ENCODE assay signal across 9 cellular contexts in genomic region chr14:23589606-23590005, GRCh38. TPM values are rescaled to one million over a fixed set of nuclear protein-coding genes. Genes with fewer than 3 reads are reported as not detected.
A peak's percentile ranks its signal among the peaks of the same experiment; 100 is the strongest.
DNase-seq lines count a peak whose midpoint lies in the region; FAIRE-seq lines count a peak whose summit lies in the region.
"Had no signal": no experiment of that assay in that cellular context is flagged by ENCODE, and none has a peak within 500 bp of the region (broad histone marks: within the 10 kb centered on the region; RNA-seq: fewer than 3 reads in every experiment).

No MANE protein-coding gene starts in this region.

- no peak for FAIRE-seq in urothelium cell line (lab: Jason Lieb, UNC)

- H3K4me1 ChIP-seq in Karpas-422 (ENCODE audit: low read length) (peaks cover 5% of the 10 kb centered on the region), neuron (ENCODE audit: insufficient read depth, low read length) (peaks cover 7% of the 10 kb centered on the region)

- H2AFZ ChIP-seq in Karpas-422 (ENCODE audit: low read length) (peak overlapping the region; percentile 38; the same call in 1 of the 2 replicates), neuron (ENCODE audit: low read depth, low read length) (peak overlapping the region; percentile 63)

- H3K36me3 ChIP-seq in Karpas-422 (ENCODE audit: insufficient read depth, low read length), result no peaks in the 10 kb centered on the region
- no peaks in the 10 kb centered on the region for H3K36me3 ChIP-seq in neuron (ENCODE audit: insufficient read depth, low read length)
- H3K36me3 ChIP-seq: left ventricle myocardium inferior had no signal

- no peak overlapping the region for H3K4me2 ChIP-seq in Karpas-422 (ENCODE audit: low read depth, low read length, poor library complexity, severe bottlenecking)

- no peaks in the 10 kb centered on the region for H3K27me3 ChIP-seq in Karpas-422 (ENCODE audit: low read length)
- H3K27me3 ChIP-seq in neuron (ENCODE audit: insufficient read depth, low read length), result no peaks in the 10 kb centered on the region

- H4K20me1 ChIP-seq in Karpas-422 (ENCODE audit: insufficient read depth, low read depth, low read length), result no peaks in the 10 kb centered on the region

- H3K9ac ChIP-seq in Karpas-422 (ENCODE audit: low read length), result no peak overlapping the region

- no peaks in the 10 kb centered on the region for H3K79me2 ChIP-seq in Karpas-422 (ENCODE audit: low read length)

- DNase-seq in Karpas-422 (no peak), medulla oblongata (ENCODE audit: extremely low spot score) (no peak), urothelium cell line (ENCODE audit: low spot score) (no peak)

- H3K27ac ChIP-seq in Karpas-422 (ENCODE audit: low read length), result no peak overlapping the region
- H3K27ac ChIP-seq: left ventricle myocardium inferior had no signal

- H3K4me3 ChIP-seq in Karpas-422 (ENCODE audit: low read length) (no peak overlapping the region), neuron (ENCODE audit: low read length) (no peak overlapping the region)
- H3K4me3 ChIP-seq: left ventricle myocardium inferior had no signal

- H3K9me2 ChIP-seq in Karpas-422 (replicated peaks; ENCODE audit: insufficient read depth, low read length), result no peaks in the 10 kb centered on the region

- H3K9me3 ChIP-seq in Karpas-422 (ENCODE audit: low read length), result no peaks in the 10 kb centered on the region
- H3K9me3 ChIP-seq in neuron (ENCODE audit: low read length), result no peaks in the 10 kb centered on the region
- H3K9me3 ChIP-seq: left ventricle myocardium inferior had no signal

RNA-seq across cellular contexts. Expression of gene JPH4, which starts 11.0 kb away (rescaled TPM):
- total RNA-seq in Karpas-422 (2014; rRNA removed; shearing (Covaris generic); ENCODE audit: low replicate concordance), result 0.29 TPM in 1 of 2 replicates, not detected in the other
- total RNA-seq: CD4-positive, CD25-positive, alpha-beta regulatory T cell had no signal

RNA-seq across cellular contexts. Expression of gene AP1G2, which starts 22.0 kb away (rescaled TPM):
- 207 and 248 TPM in 2 replicates for total RNA-seq in Karpas-422 (2014; rRNA removed; shearing (Covaris generic); ENCODE audit: low replicate concordance)

RNA-seq across cellular contexts. Expression of gene THTPA, which starts 33.5 kb away (rescaled TPM):
- total RNA-seq in Karpas-422 (2014; rRNA removed; shearing (Covaris generic); ENCODE audit: low replicate concordance), result 16.2 and 57.5 TPM in 2 replicates

RNA-seq across cellular contexts. Expression of gene ZFHX2, which starts 38.0 kb away (rescaled TPM):
- 0.07 and 0.32 TPM in 2 replicates for total RNA-seq in Karpas-422 (2014; rRNA removed; shearing (Covaris generic); ENCODE audit: low replicate concordance)
- total RNA-seq: skeletal muscle tissue had no signal

RNA-seq across cellular contexts. Expression of gene DHRS2, which starts 46.6 kb away (rescaled TPM):
- 2.1 and 19.0 TPM in 2 replicates for total RNA-seq in Karpas-422 (2014; rRNA removed; shearing (Covaris generic); ENCODE audit: low replicate concordance)
- total RNA-seq: activated B cell treated with CpG ODN at 0.5 μM for 24 hours; CD4-positive, CD25-positive, alpha-beta regulatory T cell; left ventricle myocardium inferior; neural crest cell; skeletal muscle tissue had no signal
